Comparison of ENCODE assay signal across 8 cellular contexts in genomic region chr20:32575227-32575581, GRCh38.
"Had no signal": no experiment of that assay in that cellular context is flagged by ENCODE, and none has a peak within 500 bp of the region (broad histone marks: within the 10 kb centered on the region; RNA-seq: fewer than 3 reads in every experiment).

No MANE protein-coding gene starts in this region.

- H3K4me3 ChIP-seq: breast epithelium, left lung, transverse colon had no signal

- H3K4me1 ChIP-seq: breast epithelium had no signal

- H3K36me3 ChIP-seq: breast epithelium, left lung, transverse colon had no signal

- H3K27ac ChIP-seq: breast epithelium, left lung, transverse colon had no signal

- H3K9me3 ChIP-seq: breast epithelium, left lung, transverse colon had no signal

- ATAC-seq: stimulated activated naive B cell treated with anti-CD40 and anti-IgM and Interleukin-4, amounts not matched to agents 10 μg/mL and 1 μg/mL and 100 μg/mL, for 72 hours had no signal

- DNase-seq: activated CD4-positive, alpha-beta T cell treated with anti-CD3 and anti-CD28 coated beads, Interleukin-2, amount 50 U/mL, for 1 hour; activated naive CD8-positive, alpha-beta T cell treated with anti-CD3 and anti-CD28 coated beads, Interleukin-2, amount 10 ng/mL, durations not matched to agents 7 days and 5 days; left lung; mesendoderm; stimulated activated naive B cell treated with anti-CD40 and anti-IgM and Interleukin-4, amounts not matched to agents 10 μg/mL and 1 μg/mL and 100 μg/mL, for 72 hours; T-helper 2 cell; transverse colon had no signal

- H3K27me3 ChIP-seq: breast epithelium, transverse colon had no signal
